Comparison of ENCODE assay signal across 1 cellular context in genomic region chrX:305781-306613, GRCh38.
TF ChIP-seq lines count a peak whose summit lies in the region.

No MANE protein-coding gene starts in this region.

TF ChIP-seq in HepG2, 621 proteins besides CTCF, POLR2A, EP300 and RAD21:
- TF ChIP-seq RCOR2 (CRISPR knock-in tag; IDR thresholded peaks at IDR 0.05), result 0 out of 2 replicates have a peak, but pooled peaks have one; percentile 4
- TF ChIP-seq MAFK (conservative IDR thresholded peaks at IDR 0.05 in 1 of 2, IDR thresholded peaks at IDR 0.05 in 1 of 2; ENCODE audit: low read length in 2 of 2), result peak in 1 of 2 experiments; percentile 6; a peak in 1 of 4 replicates
- TF ChIP-seq ZFP36 (IDR thresholded peaks at IDR 0.05; ENCODE audit: borderline replicate concordance, low read depth, low read length, partially characterized antibody), result peak; percentile 19
- TF ChIP-seq ZKSCAN1 (IDR thresholded peaks at IDR 0.05; ENCODE audit: low read length), result peak; percentile 53; the same call in 1 of the 2 replicates
- TF ChIP-seq ZNF770 (CRISPR knock-in tag; IDR thresholded peaks at IDR 0.05), result peak; percentile 87
- peak; percentile 44; the same call in 1 of the 2 replicates for TF ChIP-seq ZMYM3 (CRISPR knock-in tag; IDR thresholded peaks at IDR 0.05)
- TF ChIP-seq ZKSCAN8 (CRISPR knock-in tag; IDR thresholded peaks at IDR 0.05; ENCODE audit: borderline replicate concordance), result peak; percentile 100
- peak; percentile 7; the same call in 1 of the 2 replicates for TF ChIP-seq KDM1A (CRISPR knock-in tag; IDR thresholded peaks at IDR 0.05)
- peak; percentile 87 for TF ChIP-seq ZMYM2 (CRISPR knock-in tag; IDR thresholded peaks at IDR 0.05)
- peak; percentile 60; the same call in 1 of the 2 replicates for TF ChIP-seq CHD4 (IDR thresholded peaks at IDR 0.05; ENCODE audit: borderline replicate concordance, low read length)
TF ChIP-seq in HepG2: peak in this region for 10; not testable (repeated sequence) for 611.
